16 cellular contexts compared by ENCODE assay signal in genomic region chr2:73106791-73107190, GRCh38. TPM values are rescaled to one million over a fixed set of nuclear protein-coding genes. Genes with fewer than 3 reads are reported as not detected.
DNase-seq lines count a peak whose midpoint lies in the region; ATAC-seq and TF ChIP-seq lines count a peak whose summit lies in the region.
"Had no signal": no experiment of that assay in that cellular context is flagged by ENCODE, and none has a peak within 500 bp of the region (broad histone marks: within the 10 kb centered on the region; RNA-seq: fewer than 3 reads in every experiment).

No MANE protein-coding gene starts in this region.

- TF ChIP-seq POLR2A in heart left ventricle (IDR thresholded peaks at IDR 0.05), result no peak
- no peak for TF ChIP-seq POLR2A in tibial nerve (IDR thresholded peaks at IDR 0.05)

- 89 to 93% (median 91%) methylated on average over 3 of the region's 3 CpGs for WGBS in heart left ventricle, 4 donors
- 95% methylated on average over 3 of the region's 3 CpGs for WGBS in mesenchymal stem cell
- WGBS in tibial nerve, 2 donors, result 80 to 93% methylated on average over 3 of the region's 3 CpGs

- H3K4me1 ChIP-seq in heart left ventricle (peaks cover 0 to 82% (median 59%) of the 10 kb centered on the region in 12 donors), RWPE2 (ENCODE audit: insufficient read depth, poor library complexity, severe bottlenecking) (peaks cover 9% of the 10 kb centered on the region), mesenchymal stem cell (ENCODE audit: control insufficient read depth, insufficient read depth, low read depth, low read length) (peaks cover 49% of the 10 kb centered on the region), skeletal muscle satellite cell (ENCODE audit: control insufficient read depth, insufficient read depth, low read length) (peaks cover 62% of the 10 kb centered on the region), tibial nerve (peaks cover 0 to 89% (median 18%) of the 10 kb centered on the region in 4 donors)

- no peak overlapping the region for H3K4ac ChIP-seq in mesenchymal stem cell (ENCODE audit: low read depth in 1 of 2, low read length in 2 of 2)

- no peak overlapping the region for H3K18ac ChIP-seq in mesenchymal stem cell (ENCODE audit: low read depth in 1 of 2, low read length in 2 of 2)

- intact Hi-C loops in heart left ventricle (cut with DNase I), result no loop called here
- intact Hi-C loops in left cardiac atrium (cut with DNase I), result no loop called here

- no peak overlapping the region for H2BK12ac ChIP-seq in mesenchymal stem cell (ENCODE audit: low read length in 2 of 2)

- no peak overlapping the region for H3K14ac ChIP-seq in mesenchymal stem cell (ENCODE audit: low read length in 2 of 2)

- DNase-seq in heart left ventricle (peak in 2 of 5 donors; percentile 8 to 28), left cardiac atrium (no peak), RWPE2 (ENCODE audit: low spot score) (no peak), mesenchymal stem cell (no peak), DMS153 treated with DMSO at 0.1 percent for 48 hours (lab: John Stamatoyannopoulos, UW; ENCODE audit: unreplicated experiment) (no peak), tibial nerve (ENCODE audit: low spot score in 2 of 2) (no peak)
- DNase-seq: activated CD4-positive, alpha-beta T cell treated with anti-CD3 and anti-CD28 coated beads, Interleukin-2, amount 50 U/mL, for 4 hours; lower lobe of right lung; NCI-H1105; NCI-H2081 treated with DMSO at 0.1 percent for 48 hours; NCI-H446 treated with DMSO at 0.1 percent for 48 hours had no signal

- H3K9ac ChIP-seq in mesenchymal stem cell (ENCODE audit: low read length), result peak overlapping the region; percentile 51
- H3K9ac ChIP-seq in skeletal muscle satellite cell (ENCODE audit: low read depth, low read length), result peak overlapping the region; percentile 33

- H3K27ac ChIP-seq in heart left ventricle (peak overlapping the region in 10 of 12 donors; percentile 18 to 62 (median 38)), RWPE2 (ENCODE audit: poor library complexity, severe bottlenecking) (peak overlapping the region; percentile 9), mesenchymal stem cell (ENCODE audit: low read length, poor library complexity, severe bottlenecking) (no peak overlapping the region), tibial nerve (peak overlapping the region in 1 of 4 donors; percentile 31)
- H3K27ac ChIP-seq: Peyer's patch, SK-N-MC, VCaP had no signal

- no peak overlapping the region for H4K91ac ChIP-seq in mesenchymal stem cell (ENCODE audit: low read length)

- H2BK5ac ChIP-seq in mesenchymal stem cell (ENCODE audit: low read depth, low read length, poor library complexity, severe bottlenecking), result no peak overlapping the region

- no peak overlapping the region for H3K23ac ChIP-seq in mesenchymal stem cell (ENCODE audit: low read length in 2 of 2)

- H3K79me1 ChIP-seq in mesenchymal stem cell (replicated peaks; ENCODE audit: low read length, poor library complexity, severe bottlenecking), result peaks cover 23% of the 10 kb centered on the region

- H2BK120ac ChIP-seq in mesenchymal stem cell (ENCODE audit: low read depth, low read length), result no peak overlapping the region

- H3K36me3 ChIP-seq in heart left ventricle, result no peaks in the 10 kb centered on the region
- peaks cover 8% of the 10 kb centered on the region for H3K36me3 ChIP-seq in RWPE2 (ENCODE audit: low read depth)
- H3K36me3 ChIP-seq in mesenchymal stem cell (ENCODE audit: control insufficient read depth in 1 of 2, insufficient read depth in 2 of 2, low read depth in 1 of 2, low read length in 2 of 2), result peaks cover 2 to 22% of the 10 kb centered on the region in 2 experiments
- H3K36me3 ChIP-seq in skeletal muscle satellite cell (ENCODE audit: insufficient read depth, low read length), result peaks cover 8% of the 10 kb centered on the region
- no peaks in the 10 kb centered on the region for H3K36me3 ChIP-seq in tibial nerve
- H3K36me3 ChIP-seq: lower lobe of right lung, Peyer's patch had no signal

- no peak overlapping the region for H3K4me3 ChIP-seq in heart left ventricle
- H3K4me3 ChIP-seq in RWPE2 (ENCODE audit: severe bottlenecking), result no peak overlapping the region
- H3K4me3 ChIP-seq in mesenchymal stem cell (ENCODE audit: insufficient read depth in 1 of 2, low read depth in 1 of 2, low read length in 2 of 2), result peak overlapping the region in 1 of 2 experiments; percentile 36
- H3K4me3 ChIP-seq in skeletal muscle satellite cell (ENCODE audit: low read length), result no peak overlapping the region
- H3K4me3 ChIP-seq in tibial nerve, result no peak overlapping the region
- H3K4me3 ChIP-seq: lower lobe of right lung, Peyer's patch, SK-N-MC had no signal

- no peak for TF ChIP-seq CTCF in heart left ventricle (IDR thresholded peaks at IDR 0.05)
- TF ChIP-seq CTCF in RWPE2 (IDR thresholded peaks at IDR 0.05; ENCODE audit: poor library complexity, severe bottlenecking), result no peak
- TF ChIP-seq CTCF in tibial nerve (IDR thresholded peaks at IDR 0.05), result no peak

- no peak overlapping the region for H4K8ac ChIP-seq in mesenchymal stem cell (ENCODE audit: low read length)

- H3K9me3 ChIP-seq in heart left ventricle, result no peaks in the 10 kb centered on the region
- H3K9me3 ChIP-seq in RWPE2 (ENCODE audit: severe bottlenecking), result no peaks in the 10 kb centered on the region
- no peaks in the 10 kb centered on the region for H3K9me3 ChIP-seq in mesenchymal stem cell (ENCODE audit: control insufficient read depth, low read length)
- no peaks in the 10 kb centered on the region for H3K9me3 ChIP-seq in skeletal muscle satellite cell (replicated peaks; ENCODE audit: low read length)
- no peaks in the 10 kb centered on the region for H3K9me3 ChIP-seq in tibial nerve
- H3K9me3 ChIP-seq: lower lobe of right lung, Peyer's patch had no signal

- H2AK5ac ChIP-seq in mesenchymal stem cell (ENCODE audit: low read length, severe bottlenecking), result no peak overlapping the region

- no peak overlapping the region for H2BK15ac ChIP-seq in mesenchymal stem cell (ENCODE audit: low read depth, poor library complexity, severe bottlenecking)

- TF ChIP-seq EP300 in tibial nerve (IDR thresholded peaks at IDR 0.05), result no peak

- ATAC-seq in heart left ventricle, result no peak
- ATAC-seq in left cardiac atrium, result no peak
- no peak for ATAC-seq in RWPE2 (ENCODE audit: low read depth)
- ATAC-seq in HG02571 (IDR thresholded peaks at IDR 0.05; ENCODE audit: unreplicated experiment), result no peak

- H2AFZ ChIP-seq in mesenchymal stem cell (ENCODE audit: low read depth, low read length), result no peak overlapping the region

- H3K27me3 ChIP-seq in heart left ventricle, result peaks cover 0 to 2% (median 0%) of the 10 kb centered on the region in 9 donors
- no peaks in the 10 kb centered on the region for H3K27me3 ChIP-seq in RWPE2 (ENCODE audit: insufficient read depth, poor library complexity, severe bottlenecking)
- no peaks in the 10 kb centered on the region for H3K27me3 ChIP-seq in mesenchymal stem cell (ENCODE audit: control insufficient read depth in 1 of 2, insufficient read depth in 1 of 2, low read length in 2 of 2)
- H3K27me3 ChIP-seq in skeletal muscle satellite cell (ENCODE audit: control insufficient read depth, insufficient read depth, low read length), result no peaks in the 10 kb centered on the region
- H3K27me3 ChIP-seq in tibial nerve, result no peaks in the 10 kb centered on the region
- H3K27me3 ChIP-seq: Peyer's patch had no signal

- H3K4me2 ChIP-seq in mesenchymal stem cell (ENCODE audit: low read length, poor library complexity, severe bottlenecking), result no peak overlapping the region
- H3K4me2 ChIP-seq in skeletal muscle satellite cell (ENCODE audit: low read length), result peak overlapping the region; percentile 56

RNA-seq across cellular contexts. Expression of gene RAB11FIP5, which starts 6.0 kb away (rescaled TPM):
- 10 to 100 TPM; 18.6 to 43.7 (median 24.8) TPM for total RNA-seq in heart left ventricle
- polyA plus RNA-seq in heart left ventricle, result 10 to 100 TPM; 10.7 to 50.7 TPM
- 10 to 100 TPM; 21.7 to 31.8 TPM for total RNA-seq in left cardiac atrium
- polyA plus RNA-seq in mesenchymal stem cell (2013, experiment 1 of 2), result 19.7 TPM
- 18.7 TPM for polyA plus RNA-seq in mesenchymal stem cell (2013, experiment 2 of 2)
- total RNA-seq in skeletal muscle satellite cell (2012; rRNA removed), result 37.3 and 47.6 TPM in 2 replicates
- 10 to 100 TPM; 35.7 to 40.4 (median 39.4) TPM for total RNA-seq in tibial nerve

RNA-seq across cellular contexts. Expression of gene SFXN5, which starts 35.3 kb away (rescaled TPM):
- total RNA-seq in heart left ventricle (10 to 100 TPM in 3 of 9 donors, 1 to 10 TPM in 6; 6.0 to 12.5 (median 9.1) TPM), left cardiac atrium (10 to 100 TPM in 1 of 2 donors, 1 to 10 TPM in 1; 9.0 to 10.5 TPM), tibial nerve (10 to 100 TPM; 13.8 to 58.1 (median 21.7) TPM)
- polyA plus RNA-seq in heart left ventricle, result 1 to 10 TPM; 7.1 to 8.2 TPM
- polyA plus RNA-seq in mesenchymal stem cell (2013, experiment 1 of 2), result 9.9 TPM
- 9.8 TPM for polyA plus RNA-seq in mesenchymal stem cell (2013, experiment 2 of 2)
- total RNA-seq in skeletal muscle satellite cell (2012; rRNA removed), result 5.6 and 7.4 TPM in 2 replicates
